7 cellular contexts compared by ENCODE assay signal in genomic region chr1:13725714-13726175, GRCh38. TPM values are rescaled to one million over a fixed set of nuclear protein-coding genes. Genes with fewer than 3 reads are reported as not detected.
DNase-seq lines count a peak whose midpoint lies in the region; ATAC-seq and TF ChIP-seq lines count a peak whose summit lies in the region.

No MANE protein-coding gene starts in this region.

- peak; percentile 57 for TF ChIP-seq CTCF in GM10266 (IDR thresholded peaks at IDR 0.05; ENCODE audit: control insufficient read depth, insufficient read depth, low read depth, missing control alignments)
- peak; percentile 40 for TF ChIP-seq CTCF in fibroblast of pulmonary artery (IDR thresholded peaks at IDR 0.05; ENCODE audit: low read length, missing control alignments)

- no peak overlapping the region for H3K4me3 ChIP-seq in fibroblast of pulmonary artery (replicated peaks; ENCODE audit: low read depth, low read length)

- DNase-seq in GM10266 (ENCODE audit: extremely low spot score) (peak; percentile 29), LHCN-M2 (ENCODE audit: low read depth) (peak; percentile 18), activated T-cell treated with anti-CD3 and anti-CD28 coated beads for 1 hour (ENCODE audit: low read depth) (peak; percentile 48), fibroblast of pulmonary artery (ENCODE audit: low read depth) (peak; percentile 40), DMS114 treated with DMSO at 0.1 percent for 48 hours (lab: John Stamatoyannopoulos, UW; ENCODE audit: unreplicated experiment) (no peak)
- DNase-seq in stimulated activated CD4-positive, alpha-beta T cell treated with anti-CD3 and anti-CD28 coated beads, Interleukin-12 subunit alpha, Interleukin-12 subunit beta, amount 100 ng/mL, for 4 hours: peak; percentile 23

- no peak for ATAC-seq in HG03571 (IDR thresholded peaks at IDR 0.05; ENCODE audit: unreplicated experiment)

RNA-seq across cellular contexts. Expression of gene PRDM2, which starts 25.8 kb away (rescaled TPM):
- 10.2 and 12.3 TPM in 2 replicates for total RNA-seq in LHCN-M2 (2014; rRNA removed)
- 7.8 TPM for polyA plus RNA-seq in LHCN-M2 (2012)
